In genomic region chr14:79467837-79468236, GRCh38 we compare ENCODE assay signal across 16 cellular contexts.
"Had no signal": no experiment of that assay in that cellular context is flagged by ENCODE, and none has a peak within 500 bp of the region (broad histone marks: within the 10 kb centered on the region; RNA-seq: fewer than 3 reads in every experiment).

No MANE protein-coding gene starts in this region.

- H3K4me3 ChIP-seq: body of pancreas, tibial nerve had no signal

- H2AFZ ChIP-seq: parathyroid adenoma had no signal

- H3K4me1 ChIP-seq: body of pancreas had no signal

- H3K36me3 ChIP-seq: neutrophil, tibial nerve had no signal

- H3K9me3 ChIP-seq: body of pancreas, neutrophil, tibial nerve had no signal

- DNase-seq: activated CD4-positive, alpha-beta T cell treated with anti-CD3 and anti-CD28 coated beads for 48 hours; activated CD8-positive, alpha-beta T cell treated with anti-CD3 and anti-CD28 coated beads for 36 hours; activated gamma-delta T cell; activated T-cell treated with anti-CD3 and anti-CD28 coated beads, Interleukin-2, amount 50 U/mL, for 48 hours; amniotic stem cell; effector CD8-positive, alpha-beta T cell; foreskin melanocyte; naive thymus-derived CD8-positive, alpha-beta T cell; stimulated activated CD4-positive, alpha-beta T cell treated with anti-CD3 and anti-CD28 coated beads, Interleukin-2, amount 100 ng/mL, for 48 hours; stimulated activated naive B cell treated with anti-CD40 and anti-IgM and Interleukin-4, amounts not matched to agents 10 μg/mL and 1 μg/mL and 100 μg/mL, for 72 hours; substantia nigra; T-helper 2 cell had no signal

- H3K27me3 ChIP-seq: body of pancreas, neutrophil, tibial nerve had no signal

- H3K9ac ChIP-seq: parathyroid adenoma had no signal

- H3K27ac ChIP-seq: body of pancreas, neutrophil, parathyroid adenoma, tibial nerve had no signal
